In the genomic region with DNA sequence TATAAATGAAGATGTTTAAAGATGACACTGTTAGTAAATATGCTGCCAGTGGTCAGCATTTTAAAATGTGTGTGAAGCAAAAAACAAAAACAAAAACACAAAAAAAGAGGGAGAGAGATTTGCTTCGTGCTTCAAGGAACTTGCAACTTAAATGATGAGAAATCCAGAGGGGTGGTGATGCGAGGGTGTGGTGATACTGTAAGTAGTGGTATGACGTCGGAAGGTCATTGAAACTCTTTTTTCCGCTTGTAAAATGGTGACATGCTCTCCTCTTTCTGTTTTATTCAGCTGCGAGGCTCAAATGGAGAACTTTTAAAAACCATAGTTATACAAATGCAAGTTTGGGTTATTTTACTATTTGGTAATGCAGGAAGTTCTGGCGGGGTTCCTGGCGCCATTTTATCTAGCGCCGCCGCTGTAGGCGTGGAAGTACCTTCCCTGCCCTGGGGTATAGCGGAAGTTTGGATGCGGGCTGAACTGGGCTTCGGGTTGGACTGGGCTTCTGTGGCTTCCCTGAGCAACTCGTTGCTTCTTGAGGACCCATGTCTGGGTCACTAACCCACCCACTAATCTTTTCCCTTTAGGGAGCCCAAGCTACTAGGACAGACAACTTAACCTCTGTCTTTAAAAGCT, we compare ENCODE assay signal across 16 cellular contexts. TPM values are rescaled to one million over a fixed set of nuclear protein-coding genes. Genes with fewer than 3 reads are reported as not detected.
A peak's percentile ranks its signal among the peaks of the same experiment; 100 is the strongest.
DNase-seq lines count a peak whose midpoint lies in the region; ATAC-seq, FAIRE-seq and TF ChIP-seq lines count a peak whose summit lies in the region.
"Had no signal": no experiment of that assay in that cellular context is flagged by ENCODE, and none has a peak within 500 bp of the region (broad histone marks: within the 10 kb centered on the region; RNA-seq: fewer than 3 reads in every experiment).

No MANE protein-coding gene starts in this region.

- H3K36me3 ChIP-seq in trophoblast cell (ENCODE audit: control insufficient read depth in 1 of 2, insufficient read depth in 2 of 2, low read length in 2 of 2) (no peaks in the 10 kb centered on the region), heart right ventricle (no peaks in the 10 kb centered on the region)
- H3K36me3 ChIP-seq: HAP-1 had no signal

- no peak overlapping the region for H3K9ac ChIP-seq in trophoblast cell (ENCODE audit: low read length)

- H3K27me3 Mint-ChIP-seq in activated CD8-positive, alpha-beta T cell treated with anti-CD3 and anti-CD28 coated beads for 36 hours = no peaks in the 10 kb centered on the region
- H3K27me3 Mint-ChIP-seq in activated CD8-positive, alpha-beta T cell treated with anti-CD3 and anti-CD28 coated beads, Interleukin-2, amount 10 ng/mL, durations not matched to agents 7 days and 5 days (ENCODE audit: low read depth) = no peaks in the 10 kb centered on the region
- H3K27me3 Mint-ChIP-seq in activated T-helper 17 cell treated with anti-CD3 and anti-CD28 coated beads, Interleukin-2, amount 50 U/mL, for 72 hours = no peaks in the 10 kb centered on the region

- H3K18ac ChIP-seq in trophoblast cell (ENCODE audit: low read length) = no peak overlapping the region

- TF ChIP-seq POLR2A in GM12892 (IDR thresholded peaks at IDR 0.05; ENCODE audit: low read depth, low read length) = no peak

- no peaks in the 10 kb centered on the region for H3K79me1 ChIP-seq in trophoblast cell (ENCODE audit: low read length)

- intact Hi-C loops in activated CD8-positive, alpha-beta T cell treated with anti-CD3 and anti-CD28 coated beads for 36 hours (cut with micrococcal nuclease) = no loop called here
- intact Hi-C loops in heart right ventricle (cut with DNase I) = loop anchor here in 1 of 10 donors (5.0 kb wide), 1 partner anchor 36 kb away; a partner anchor contains a TSS
- intact Hi-C loops in right cardiac atrium (cut with DNase I) = no loop called here

- peak; percentile 34 for ATAC-seq in activated CD8-positive, alpha-beta T cell treated with anti-CD3 and anti-CD28 coated beads for 36 hours
- ATAC-seq in activated CD8-positive, alpha-beta T cell treated with anti-CD3 and anti-CD28 coated beads, Interleukin-2, amount 10 ng/mL, durations not matched to agents 7 days and 5 days = no peak
- ATAC-seq in activated T-helper 17 cell treated with anti-CD3 and anti-CD28 coated beads, Interleukin-2, amount 50 U/mL, for 72 hours (replicated peaks) = peak; percentile 80
- ATAC-seq in heart right ventricle (no peak), right cardiac atrium (no peak)

- CTCF ChIA-PET in activated CD8-positive, alpha-beta T cell treated with anti-CD3 and anti-CD28 coated beads for 36 hours (lab: Charles Lee) = no interaction called here
- CTCF ChIA-PET in activated CD8-positive, alpha-beta T cell treated with anti-CD3 and anti-CD28 coated beads, Interleukin-2, amount 10 ng/mL, durations not matched to agents 7 days and 5 days (lab: Charles Lee) = no interaction called here

- POLR2A ChIA-PET in activated CD8-positive, alpha-beta T cell treated with anti-CD3 and anti-CD28 coated beads for 36 hours (lab: Charles Lee) = no interaction called here
- POLR2A ChIA-PET in activated CD8-positive, alpha-beta T cell treated with anti-CD3 and anti-CD28 coated beads, Interleukin-2, amount 10 ng/mL, durations not matched to agents 7 days and 5 days (lab: Charles Lee) = no interaction called here

- no peak overlapping the region for H4K91ac ChIP-seq in trophoblast cell (ENCODE audit: low read depth, low read length)

- no CpG with 5 or more reads among the region's 16 CpGs for WGBS in trophoblast cell (ENCODE audit: extremely low coverage, insufficient coverage, insufficient read length)
- WGBS in heart right ventricle, 2 donors = 93 to 94% methylated on average over 16 of the region's 16 CpGs
- 96% methylated on average over 16 of the region's 16 CpGs for WGBS in right cardiac atrium

- no peak overlapping the region for H3K4me3 Mint-ChIP-seq in activated CD8-positive, alpha-beta T cell treated with anti-CD3 and anti-CD28 coated beads for 36 hours
- H3K4me3 Mint-ChIP-seq in activated CD8-positive, alpha-beta T cell treated with anti-CD3 and anti-CD28 coated beads, Interleukin-2, amount 10 ng/mL, durations not matched to agents 7 days and 5 days = no peak overlapping the region
- H3K4me3 Mint-ChIP-seq in activated T-helper 17 cell treated with anti-CD3 and anti-CD28 coated beads, Interleukin-2, amount 50 U/mL, for 72 hours = peak overlapping the region; percentile 40

- H4K12ac ChIP-seq in trophoblast cell (ENCODE audit: low read depth, low read length) = no peak overlapping the region

- peak overlapping the region; percentile 12 for H3K27ac Mint-ChIP-seq in activated CD8-positive, alpha-beta T cell treated with anti-CD3 and anti-CD28 coated beads for 36 hours
- H3K27ac Mint-ChIP-seq in activated CD8-positive, alpha-beta T cell treated with anti-CD3 and anti-CD28 coated beads, Interleukin-2, amount 10 ng/mL, durations not matched to agents 7 days and 5 days = no peak overlapping the region
- peak overlapping the region; percentile 18 for H3K27ac Mint-ChIP-seq in activated T-helper 17 cell treated with anti-CD3 and anti-CD28 coated beads, Interleukin-2, amount 50 U/mL, for 72 hours

- FAIRE-seq in GM12892 (lab: Jason Lieb, UNC) = peak; percentile 65

- H2AK5ac ChIP-seq in trophoblast cell (ENCODE audit: low read length) = no peak overlapping the region

- H3K9me3 ChIP-seq in trophoblast cell (ENCODE audit: insufficient read depth, low read depth, low read length) (no peaks in the 10 kb centered on the region), heart right ventricle (peaks cover 0 to 14% (median 0%) of the 10 kb centered on the region in 11 donors), right cardiac atrium (ENCODE audit: control insufficient read depth, low read length) (no peaks in the 10 kb centered on the region)

- no peaks in the 10 kb centered on the region for H3K27me3 ChIP-seq in trophoblast cell (ENCODE audit: insufficient read depth, low read length)
- H3K27me3 ChIP-seq in heart right ventricle = no peaks in the 10 kb centered on the region
- no peaks in the 10 kb centered on the region for H3K27me3 ChIP-seq in right cardiac atrium (ENCODE audit: control insufficient read depth, insufficient read depth)

- no peak overlapping the region for H3K4ac ChIP-seq in trophoblast cell (ENCODE audit: low read depth, low read length)

- H3K27ac ChIP-seq in trophoblast cell (ENCODE audit: low read depth, low read length) (no peak overlapping the region), heart right ventricle (no peak overlapping the region), right cardiac atrium (ENCODE audit: low read length) (no peak overlapping the region), caudate nucleus (ENCODE audit: low read depth, low read length) (no peak overlapping the region)

- H3K36me3 Mint-ChIP-seq in activated CD8-positive, alpha-beta T cell treated with anti-CD3 and anti-CD28 coated beads for 36 hours (ENCODE audit: low read depth) = peaks cover 16% of the 10 kb centered on the region
- H3K36me3 Mint-ChIP-seq in activated CD8-positive, alpha-beta T cell treated with anti-CD3 and anti-CD28 coated beads, Interleukin-2, amount 10 ng/mL, durations not matched to agents 7 days and 5 days (ENCODE audit: low read depth) = peaks cover 30% of the 10 kb centered on the region
- H3K36me3 Mint-ChIP-seq in activated T-helper 17 cell treated with anti-CD3 and anti-CD28 coated beads, Interleukin-2, amount 50 U/mL, for 72 hours (ENCODE audit: low read depth) = peaks cover 8% of the 10 kb centered on the region

- TF ChIP-seq CTCF in activated CD8-positive, alpha-beta T cell treated with anti-CD3 and anti-CD28 coated beads for 36 hours (IDR thresholded peaks at IDR 0.05) = no peak
- TF ChIP-seq CTCF in heart right ventricle (IDR thresholded peaks at IDR 0.05) = no peak

- H3K9me3 Mint-ChIP-seq in activated CD8-positive, alpha-beta T cell treated with anti-CD3 and anti-CD28 coated beads for 36 hours = no peaks in the 10 kb centered on the region
- H3K9me3 Mint-ChIP-seq in activated CD8-positive, alpha-beta T cell treated with anti-CD3 and anti-CD28 coated beads, Interleukin-2, amount 10 ng/mL, durations not matched to agents 7 days and 5 days (ENCODE audit: insufficient read depth) = no peaks in the 10 kb centered on the region
- no peaks in the 10 kb centered on the region for H3K9me3 Mint-ChIP-seq in activated T-helper 17 cell treated with anti-CD3 and anti-CD28 coated beads, Interleukin-2, amount 50 U/mL, for 72 hours

- no peak overlapping the region for H2BK5ac ChIP-seq in trophoblast cell (ENCODE audit: low read depth, low read length, poor library complexity)

- no peak overlapping the region for H2BK12ac ChIP-seq in trophoblast cell (ENCODE audit: low read length)

- H3K4me1 Mint-ChIP-seq in activated CD8-positive, alpha-beta T cell treated with anti-CD3 and anti-CD28 coated beads for 36 hours (ENCODE audit: low read depth) = peaks cover 22% of the 10 kb centered on the region
- H3K4me1 Mint-ChIP-seq in activated CD8-positive, alpha-beta T cell treated with anti-CD3 and anti-CD28 coated beads, Interleukin-2, amount 10 ng/mL, durations not matched to agents 7 days and 5 days (ENCODE audit: low read depth) = no peaks in the 10 kb centered on the region
- peaks cover 7% of the 10 kb centered on the region for H3K4me1 Mint-ChIP-seq in activated T-helper 17 cell treated with anti-CD3 and anti-CD28 coated beads, Interleukin-2, amount 50 U/mL, for 72 hours

- H4K8ac ChIP-seq in trophoblast cell (ENCODE audit: low read depth, low read length) = no peak overlapping the region

- peak; percentile 45 for DNase-seq in activated CD8-positive, alpha-beta T cell treated with anti-CD3 and anti-CD28 coated beads for 36 hours
- no peak for DNase-seq in activated CD8-positive, alpha-beta T cell treated with anti-CD3 and anti-CD28 coated beads, Interleukin-2, amount 10 ng/mL, durations not matched to agents 7 days and 5 days
- DNase-seq in GM12892 (ENCODE audit: insufficient read length) (no peak), trophoblast cell (peak; percentile 73 to 80), heart right ventricle (no peak), right cardiac atrium (no peak), caudate nucleus (lab: John Stamatoyannopoulos, UW) (no peak)
- DNase-seq: C1 segment of cervical spinal cord, Caco-2, DMS53, NCI-H1436, NCI-H2029 treated with DMSO at 0.1 percent for 48 hours, NCI-H510A treated with DMSO at 0.1 percent for 48 hours, RPMI8226 had no signal

- no peak overlapping the region for H2AFZ ChIP-seq in trophoblast cell (ENCODE audit: insufficient read depth, low read length, poor library complexity)

- H3K4me2 ChIP-seq in trophoblast cell (ENCODE audit: low read length) = no peak overlapping the region

- H3K14ac ChIP-seq in trophoblast cell (ENCODE audit: low read length) = no peak overlapping the region

- H3K4me3 ChIP-seq in trophoblast cell (ENCODE audit: low read depth, low read length) (no peak overlapping the region), heart right ventricle (no peak overlapping the region), right cardiac atrium (ENCODE audit: low read length) (no peak overlapping the region)
- H3K4me3 ChIP-seq: HAP-1 had no signal

- no peaks in the 10 kb centered on the region for H3K4me1 ChIP-seq in trophoblast cell (ENCODE audit: control insufficient read depth in 1 of 2, insufficient read depth in 2 of 2, low read length in 2 of 2)
- H3K4me1 ChIP-seq in heart right ventricle = peaks cover 0 to 3% (median 0%) of the 10 kb centered on the region in 9 donors
- no peaks in the 10 kb centered on the region for H3K4me1 ChIP-seq in right cardiac atrium (ENCODE audit: control insufficient read depth, insufficient read depth, low read length)
- H3K4me1 ChIP-seq: Caco-2, HAP-1 had no signal

- no peak overlapping the region for H2BK120ac ChIP-seq in trophoblast cell (ENCODE audit: insufficient read depth, low read length, poor library complexity)

- H3K23ac ChIP-seq in trophoblast cell (ENCODE audit: low read length) = no peak overlapping the region

- no peaks in the 10 kb centered on the region for H3K79me2 ChIP-seq in trophoblast cell (ENCODE audit: control insufficient read depth, insufficient read depth, low read length, poor library complexity)

RNA-seq across cellular contexts. Expression of a gene that starts 34.8 kb away (rescaled TPM):
- total RNA-seq in activated CD8-positive, alpha-beta T cell treated with anti-CD3 and anti-CD28 coated beads for 36 hours = 10 to 100 TPM; 15.2 to 15.8 TPM
- total RNA-seq in activated CD8-positive, alpha-beta T cell treated with anti-CD3 and anti-CD28 coated beads, Interleukin-2, amount 10 ng/mL, durations not matched to agents 7 days and 5 days = 10 to 100 TPM; 20.3 to 20.7 TPM
- polyA plus RNA-seq in GM12892 (2012; ENCODE audit: missing spikeins) = 7.5 TPM
- total RNA-seq in activated T-helper 17 cell treated with anti-CD3 and anti-CD28 coated beads, Interleukin-2, amount 50 U/mL, for 72 hours = 10 to 100 TPM; 16.6 to 17.5 TPM
- polyA plus RNA-seq in trophoblast cell (2013) = 1.6 TPM in 2 replicates
- 10 to 100 TPM in 1 of 10 donors, 1 to 10 TPM in 9; 4.7 to 11.0 (median 8.1) TPM for total RNA-seq in heart right ventricle
- polyA plus RNA-seq in heart right ventricle = 1 to 10 TPM; 1.2 to 2.7 TPM
- 10 to 100 TPM in 1 of 4 donors, 1 to 10 TPM in 3; 3.9 to 12.1 (median 6.5) TPM for total RNA-seq in right cardiac atrium
- 2.0 TPM for polyA plus RNA-seq in right cardiac atrium

Comparison
In these comparisons a context has a peak if more than half of its experiments do, and no peak if none do; other contexts are left out.
1. ATAC-seq: peak in activated CD8-positive, alpha-beta T cell treated with anti-CD3 and anti-CD28 coated beads for 36 hours (single experiment) and activated T-helper 17 cell treated with anti-CD3 and anti-CD28 coated beads, Interleukin-2, amount 50 U/mL, for 72 hours (single experiment); none in activated CD8-positive, alpha-beta T cell treated with anti-CD3 and anti-CD28 coated beads, Interleukin-2, amount 10 ng/mL, durations not matched to agents 7 days and 5 days (single experiment), heart right ventricle (0 of 8) and right cardiac atrium (0 of 2).
2. DNase-seq: peak in activated CD8-positive, alpha-beta T cell treated with anti-CD3 and anti-CD28 coated beads for 36 hours (single experiment) and trophoblast cell (2 of 2); none in activated CD8-positive, alpha-beta T cell treated with anti-CD3 and anti-CD28 coated beads, Interleukin-2, amount 10 ng/mL, durations not matched to agents 7 days and 5 days (single experiment), GM12892 (single experiment), heart right ventricle (0 of 2), right cardiac atrium (0 of 3) and caudate nucleus (0 of 61).